24 cellular contexts compared by ENCODE assay signal in the genomic region with DNA sequence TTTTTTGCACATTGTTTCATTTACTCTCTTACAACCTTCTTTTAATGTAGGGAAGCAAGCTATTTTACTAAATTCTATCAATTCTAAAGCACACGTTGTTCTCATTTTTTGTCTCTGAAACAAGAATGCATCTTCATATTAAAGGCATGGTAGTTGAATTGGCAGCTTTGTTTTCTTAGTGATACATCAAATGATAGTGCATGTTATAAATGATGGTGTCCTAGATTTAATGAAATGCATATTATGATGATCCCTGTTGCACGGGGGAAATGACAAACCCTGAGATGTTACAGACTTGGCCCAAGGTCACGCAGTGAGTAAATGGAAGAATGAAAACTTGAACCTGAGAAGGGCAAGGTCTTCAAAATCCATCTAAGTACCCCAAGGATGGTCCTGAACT.
"Had no signal": no experiment of that assay in that cellular context is flagged by ENCODE, and none has a peak within 500 bp of the region (broad histone marks: within the 10 kb centered on the region; RNA-seq: fewer than 3 reads in every experiment).

No MANE protein-coding gene starts in this region.

- H3K4me3 ChIP-seq: adrenal gland, body of pancreas, gastroesophageal sphincter had no signal

- H3K27me3 ChIP-seq: adrenal gland, body of pancreas, gastroesophageal sphincter had no signal

- H3K27ac ChIP-seq: body of pancreas had no signal

- H3K36me3 ChIP-seq: adrenal gland, gastroesophageal sphincter had no signal

- DNase-seq: activated CD4-positive, alpha-beta memory T cell treated with anti-CD3 and anti-CD28 coated beads for 36 hours; activated CD4-positive, alpha-beta T cell treated with anti-CD3 and anti-CD28 coated beads for 36 hours; activated CD4-positive, alpha-beta T cell treated with anti-CD3 and anti-CD28 coated beads, Interleukin-2, amount 10 ng/mL, durations not matched to agents 24 days and 14 days; activated CD4-positive, CD25-positive, alpha-beta regulatory T cell; activated CD4-positive, CD25-positive, alpha-beta regulatory T cell treated with anti-CD3 and anti-CD28 coated beads, Interleukin-2, amount 50 U/mL, for 72 hours; activated CD8-positive, alpha-beta memory T cell treated with anti-CD3 and anti-CD28 coated beads, Interleukin-2, amount 10 ng/mL, durations not matched to agents 7 days and 5 days; activated CD8-positive, alpha-beta memory T cell treated with anti-CD3 and anti-CD28 coated beads, Interleukin-2, amount 50 U/mL, for 4 hours; activated CD8-positive, alpha-beta T cell treated with anti-CD3 and anti-CD28 coated beads, Interleukin-2, amount 10 ng/mL, durations not matched to agents 7 days and 5 days; activated effector memory CD4-positive, alpha-beta T cell treated with anti-CD3 and anti-CD28 coated beads, Interleukin-2, amount 50 U/mL, for 16 hours; activated naive CD4-positive, alpha-beta T cell treated with anti-CD3 and anti-CD28 coated beads for 36 hours; activated naive CD8-positive, alpha-beta T cell treated with anti-CD3 and anti-CD28 coated beads for 36 hours; activated naive CD8-positive, alpha-beta T cell treated with anti-CD3 and anti-CD28 coated beads, Interleukin-2, amount 50 U/mL, for 24 hours; activated T-cell treated with anti-CD3 and anti-CD28 coated beads, Interleukin-2, amount 50 U/mL, for 1 hour; activated T-cell treated with anti-CD3 and anti-CD28 coated beads, Interleukin-2, amount 50 U/mL, for 48 hours; amygdala; aorta; body of pancreas; caudate nucleus; effector CD8-positive, alpha-beta T cell; head of caudate nucleus; T-helper 2 cell had no signal

- ATAC-seq: activated CD4-positive, alpha-beta T cell treated with anti-CD3 and anti-CD28 coated beads for 36 hours; activated CD8-positive, alpha-beta memory T cell treated with anti-CD3 and anti-CD28 coated beads, Interleukin-2, amount 10 ng/mL, durations not matched to agents 7 days and 5 days; activated CD8-positive, alpha-beta T cell treated with anti-CD3 and anti-CD28 coated beads, Interleukin-2, amount 10 ng/mL, durations not matched to agents 7 days and 5 days; activated naive CD8-positive, alpha-beta T cell treated with anti-CD3 and anti-CD28 coated beads, Interleukin-2, amount 50 U/mL, for 24 hours; body of pancreas; esophagus mucosa; gastroesophageal sphincter had no signal
